Comparison of ENCODE assay signal across 1 cellular context in the genomic region with DNA sequence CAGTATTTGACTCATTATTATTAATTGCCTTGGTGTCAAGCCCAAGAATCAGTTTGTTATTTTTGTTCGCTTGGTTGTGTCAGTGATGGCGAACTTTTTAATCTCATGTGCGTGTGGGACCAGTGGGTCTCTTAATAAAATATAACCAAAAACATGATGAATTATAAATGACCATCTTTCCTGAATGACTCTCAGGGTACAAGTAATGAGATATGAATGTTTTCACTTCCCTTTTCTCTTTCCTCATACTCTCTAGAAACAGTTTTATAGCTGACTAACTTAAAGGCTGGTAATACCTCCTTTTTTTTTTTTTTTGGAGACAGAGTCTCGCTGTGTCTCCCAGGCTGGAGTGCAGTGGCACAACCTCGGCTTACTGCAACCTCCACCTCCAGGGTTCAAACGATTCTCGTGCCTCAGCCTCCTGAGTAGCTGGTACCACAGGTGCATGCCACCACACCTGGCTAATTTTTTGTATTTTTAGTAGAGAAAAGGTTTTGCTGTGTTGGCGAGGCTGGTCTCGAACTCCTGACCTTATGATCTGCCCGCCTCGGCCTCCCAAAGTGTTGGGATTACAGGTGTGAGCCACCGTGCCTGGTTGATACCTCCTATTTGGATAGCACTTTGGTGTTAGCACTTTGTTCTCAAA.
A peak's percentile ranks its signal among the peaks of the same experiment; 100 is the strongest.
TF ChIP-seq lines count a peak whose summit lies in the region.

No MANE protein-coding gene starts in this region.

TF ChIP-seq in GM12878, 131 proteins besides CTCF, POLR2A, EP300 and RAD21:
- peak; percentile 36 for TF ChIP-seq MEF2B (IDR thresholded peaks at IDR 0.05; ENCODE audit: partially characterized antibody, poor library complexity, severe bottlenecking)
- peak; percentile 80 for TF ChIP-seq ZNF217 (IDR thresholded peaks at IDR 0.05)
- 0 out of 2 replicates have a peak, but pooled peaks have one; percentile 47 for TF ChIP-seq NBN (IDR thresholded peaks at IDR 0.05)
- peak; percentile 96 for TF ChIP-seq MTA2 (IDR thresholded peaks at IDR 0.05; ENCODE audit: low read depth)
- peak; percentile 78; the same call in 1 of the 2 replicates for TF ChIP-seq HDGF (IDR thresholded peaks at IDR 0.05)
- TF ChIP-seq JUNB (IDR thresholded peaks at IDR 0.05), result peak; percentile 59
- TF ChIP-seq, protein P1, sequence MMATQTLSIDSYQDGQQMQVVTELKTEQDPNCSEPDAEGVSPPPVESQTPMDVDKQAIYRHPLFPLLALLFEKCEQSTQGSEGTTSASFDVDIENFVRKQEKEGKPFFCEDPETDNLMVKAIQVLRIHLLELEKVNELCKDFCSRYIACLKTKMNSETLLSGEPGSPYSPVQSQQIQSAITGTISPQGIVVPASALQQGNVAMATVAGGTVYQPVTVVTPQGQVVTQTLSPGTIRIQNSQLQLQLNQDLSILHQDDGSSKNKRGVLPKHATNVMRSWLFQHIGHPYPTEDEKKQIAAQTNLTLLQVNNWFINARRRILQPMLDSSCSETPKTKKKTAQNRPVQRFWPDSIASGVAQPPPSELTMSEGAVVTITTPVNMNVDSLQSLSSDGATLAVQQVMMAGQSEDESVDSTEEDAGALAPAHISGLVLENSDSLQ (IDR thresholded peaks at IDR 0.05), result peak; percentile 18; the same call in 1 of the 2 replicates
- TF ChIP-seq, protein P2, sequence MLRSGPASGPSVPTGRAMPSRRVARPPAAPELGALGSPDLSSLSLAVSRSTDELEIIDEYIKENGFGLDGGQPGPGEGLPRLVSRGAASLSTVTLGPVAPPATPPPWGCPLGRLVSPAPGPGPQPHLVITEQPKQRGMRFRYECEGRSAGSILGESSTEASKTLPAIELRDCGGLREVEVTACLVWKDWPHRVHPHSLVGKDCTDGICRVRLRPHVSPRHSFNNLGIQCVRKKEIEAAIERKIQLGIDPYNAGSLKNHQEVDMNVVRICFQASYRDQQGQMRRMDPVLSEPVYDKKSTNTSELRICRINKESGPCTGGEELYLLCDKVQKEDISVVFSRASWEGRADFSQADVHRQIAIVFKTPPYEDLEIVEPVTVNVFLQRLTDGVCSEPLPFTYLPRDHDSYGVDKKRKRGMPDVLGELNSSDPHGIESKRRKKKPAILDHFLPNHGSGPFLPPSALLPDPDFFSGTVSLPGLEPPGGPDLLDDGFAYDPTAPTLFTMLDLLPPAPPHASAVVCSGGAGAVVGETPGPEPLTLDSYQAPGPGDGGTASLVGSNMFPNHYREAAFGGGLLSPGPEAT (IDR thresholded peaks at IDR 0.05; ENCODE audit: low read depth), result peak; percentile 36; the same call in 1 of the 2 replicates
- TF ChIP-seq, protein P3, sequence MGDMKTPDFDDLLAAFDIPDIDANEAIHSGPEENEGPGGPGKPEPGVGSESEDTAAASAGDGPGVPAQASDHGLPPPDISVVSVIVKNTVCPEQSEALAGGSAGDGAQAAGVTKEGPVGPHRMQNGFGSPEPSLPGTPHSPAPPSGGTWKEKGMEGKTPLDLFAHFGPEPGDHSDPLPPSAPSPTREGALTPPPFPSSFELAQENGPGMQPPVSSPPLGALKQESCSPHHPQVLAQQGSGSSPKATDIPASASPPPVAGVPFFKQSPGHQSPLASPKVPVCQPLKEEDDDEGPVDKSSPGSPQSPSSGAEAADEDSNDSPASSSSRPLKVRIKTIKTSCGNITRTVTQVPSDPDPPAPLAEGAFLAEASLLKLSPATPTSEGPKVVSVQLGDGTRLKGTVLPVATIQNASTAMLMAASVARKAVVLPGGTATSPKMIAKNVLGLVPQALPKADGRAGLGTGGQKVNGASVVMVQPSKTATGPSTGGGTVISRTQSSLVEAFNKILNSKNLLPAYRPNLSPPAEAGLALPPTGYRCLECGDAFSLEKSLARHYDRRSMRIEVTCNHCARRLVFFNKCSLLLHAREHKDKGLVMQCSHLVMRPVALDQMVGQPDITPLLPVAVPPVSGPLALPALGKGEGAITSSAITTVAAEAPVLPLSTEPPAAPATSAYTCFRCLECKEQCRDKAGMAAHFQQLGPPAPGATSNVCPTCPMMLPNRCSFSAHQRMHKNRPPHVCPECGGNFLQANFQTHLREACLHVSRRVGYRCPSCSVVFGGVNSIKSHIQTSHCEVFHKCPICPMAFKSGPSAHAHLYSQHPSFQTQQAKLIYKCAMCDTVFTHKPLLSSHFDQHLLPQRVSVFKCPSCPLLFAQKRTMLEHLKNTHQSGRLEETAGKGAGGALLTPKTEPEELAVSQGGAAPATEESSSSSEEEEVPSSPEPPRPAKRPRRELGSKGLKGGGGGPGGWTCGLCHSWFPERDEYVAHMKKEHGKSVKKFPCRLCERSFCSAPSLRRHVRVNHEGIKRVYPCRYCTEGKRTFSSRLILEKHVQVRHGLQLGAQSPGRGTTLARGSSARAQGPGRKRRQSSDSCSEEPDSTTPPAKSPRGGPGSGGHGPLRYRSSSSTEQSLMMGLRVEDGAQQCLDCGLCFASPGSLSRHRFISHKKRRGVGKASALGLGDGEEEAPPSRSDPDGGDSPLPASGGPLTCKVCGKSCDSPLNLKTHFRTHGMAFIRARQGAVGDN (IDR thresholded peaks at IDR 0.05), result peak; percentile 28; the same call in 1 of the 2 replicates
- peak; percentile 42; the same call in 1 of the 2 replicates for TF ChIP-seq BCL11A (IDR thresholded peaks at IDR 0.05; ENCODE audit: low read depth, low read length)
- TF ChIP-seq, protein P4, sequence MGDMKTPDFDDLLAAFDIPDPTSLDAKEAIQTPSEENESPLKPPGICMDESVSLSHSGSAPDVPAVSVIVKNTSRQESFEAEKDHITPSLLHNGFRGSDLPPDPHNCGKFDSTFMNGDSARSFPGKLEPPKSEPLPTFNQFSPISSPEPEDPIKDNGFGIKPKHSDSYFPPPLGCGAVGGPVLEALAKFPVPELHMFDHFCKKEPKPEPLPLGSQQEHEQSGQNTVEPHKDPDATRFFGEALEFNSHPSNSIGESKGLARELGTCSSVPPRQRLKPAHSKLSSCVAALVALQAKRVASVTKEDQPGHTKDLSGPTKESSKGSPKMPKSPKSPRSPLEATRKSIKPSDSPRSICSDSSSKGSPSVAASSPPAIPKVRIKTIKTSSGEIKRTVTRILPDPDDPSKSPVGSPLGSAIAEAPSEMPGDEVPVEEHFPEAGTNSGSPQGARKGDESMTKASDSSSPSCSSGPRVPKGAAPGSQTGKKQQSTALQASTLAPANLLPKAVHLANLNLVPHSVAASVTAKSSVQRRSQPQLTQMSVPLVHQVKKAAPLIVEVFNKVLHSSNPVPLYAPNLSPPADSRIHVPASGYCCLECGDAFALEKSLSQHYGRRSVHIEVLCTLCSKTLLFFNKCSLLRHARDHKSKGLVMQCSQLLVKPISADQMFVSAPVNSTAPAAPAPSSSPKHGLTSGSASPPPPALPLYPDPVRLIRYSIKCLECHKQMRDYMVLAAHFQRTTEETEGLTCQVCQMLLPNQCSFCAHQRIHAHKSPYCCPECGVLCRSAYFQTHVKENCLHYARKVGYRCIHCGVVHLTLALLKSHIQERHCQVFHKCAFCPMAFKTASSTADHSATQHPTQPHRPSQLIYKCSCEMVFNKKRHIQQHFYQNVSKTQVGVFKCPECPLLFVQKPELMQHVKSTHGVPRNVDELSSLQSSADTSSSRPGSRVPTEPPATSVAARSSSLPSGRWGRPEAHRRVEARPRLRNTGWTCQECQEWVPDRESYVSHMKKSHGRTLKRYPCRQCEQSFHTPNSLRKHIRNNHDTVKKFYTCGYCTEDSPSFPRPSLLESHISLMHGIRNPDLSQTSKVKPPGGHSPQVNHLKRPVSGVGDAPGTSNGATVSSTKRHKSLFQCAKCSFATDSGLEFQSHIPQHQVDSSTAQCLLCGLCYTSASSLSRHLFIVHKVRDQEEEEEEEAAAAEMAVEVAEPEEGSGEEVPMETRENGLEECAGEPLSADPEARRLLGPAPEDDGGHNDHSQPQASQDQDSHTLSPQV (IDR thresholded peaks at IDR 0.05), result peak; percentile 68; the same call in 1 of the 2 replicates
- TF ChIP-seq NFIC (IDR thresholded peaks at IDR 0.05; ENCODE audit: low read depth, low read length), result peak; percentile 24; the same call in 1 of the 2 replicates
- TF ChIP-seq ZNF384 (IDR thresholded peaks at IDR 0.05; ENCODE audit: borderline replicate concordance, low read depth, low read length), result peak; percentile 71
- peak; percentile 67; the same call in 1 of the 2 replicates for TF ChIP-seq DPF2 (IDR thresholded peaks at IDR 0.05)
- TF ChIP-seq SPI1 (IDR thresholded peaks at IDR 0.05; ENCODE audit: borderline replicate concordance, insufficient read depth, low read depth, low read length), result peak; percentile 95
- TF ChIP-seq, protein P5, sequence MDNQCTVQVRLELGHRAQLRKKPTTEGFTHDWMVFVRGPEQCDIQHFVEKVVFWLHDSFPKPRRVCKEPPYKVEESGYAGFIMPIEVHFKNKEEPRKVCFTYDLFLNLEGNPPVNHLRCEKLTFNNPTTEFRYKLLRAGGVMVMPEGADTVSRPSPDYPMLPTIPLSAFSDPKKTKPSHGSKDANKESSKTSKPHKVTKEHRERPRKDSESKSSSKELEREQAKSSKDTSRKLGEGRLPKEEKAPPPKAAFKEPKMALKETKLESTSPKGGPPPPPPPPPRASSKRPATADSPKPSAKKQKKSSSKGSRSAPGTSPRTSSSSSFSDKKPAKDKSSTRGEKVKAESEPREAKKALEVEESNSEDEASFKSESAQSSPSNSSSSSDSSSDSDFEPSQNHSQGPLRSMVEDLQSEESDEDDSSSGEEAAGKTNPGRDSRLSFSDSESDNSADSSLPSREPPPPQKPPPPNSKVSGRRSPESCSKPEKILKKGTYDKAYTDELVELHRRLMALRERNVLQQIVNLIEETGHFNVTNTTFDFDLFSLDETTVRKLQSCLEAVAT (IDR thresholded peaks at IDR 0.05), result 0 out of 2 replicates have a peak, but pooled peaks have one; percentile 39
- TF ChIP-seq IKZF1 (conservative IDR thresholded peaks at IDR 0.05), result peak; percentile 53
- peak; percentile 71 to 75; a peak in 3 of 4 replicates for TF ChIP-seq IKZF2 (IDR thresholded peaks at IDR 0.05)
- TF ChIP-seq, protein P6, sequence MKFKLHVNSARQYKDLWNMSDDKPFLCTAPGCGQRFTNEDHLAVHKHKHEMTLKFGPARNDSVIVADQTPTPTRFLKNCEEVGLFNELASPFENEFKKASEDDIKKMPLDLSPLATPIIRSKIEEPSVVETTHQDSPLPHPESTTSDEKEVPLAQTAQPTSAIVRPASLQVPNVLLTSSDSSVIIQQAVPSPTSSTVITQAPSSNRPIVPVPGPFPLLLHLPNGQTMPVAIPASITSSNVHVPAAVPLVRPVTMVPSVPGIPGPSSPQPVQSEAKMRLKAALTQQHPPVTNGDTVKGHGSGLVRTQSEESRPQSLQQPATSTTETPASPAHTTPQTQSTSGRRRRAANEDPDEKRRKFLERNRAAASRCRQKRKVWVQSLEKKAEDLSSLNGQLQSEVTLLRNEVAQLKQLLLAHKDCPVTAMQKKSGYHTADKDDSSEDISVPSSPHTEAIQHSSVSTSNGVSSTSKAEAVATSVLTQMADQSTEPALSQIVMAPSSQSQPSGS (IDR thresholded peaks at IDR 0.05; ENCODE audit: low read length), result peak; percentile 25; the same call in 1 of the 2 replicates
- peak; percentile 78; the same call in 1 of the 2 replicates for TF ChIP-seq ATF7 (IDR thresholded peaks at IDR 0.05; ENCODE audit: low read depth)
